22 cellular contexts compared by ENCODE assay signal in the genomic region with DNA sequence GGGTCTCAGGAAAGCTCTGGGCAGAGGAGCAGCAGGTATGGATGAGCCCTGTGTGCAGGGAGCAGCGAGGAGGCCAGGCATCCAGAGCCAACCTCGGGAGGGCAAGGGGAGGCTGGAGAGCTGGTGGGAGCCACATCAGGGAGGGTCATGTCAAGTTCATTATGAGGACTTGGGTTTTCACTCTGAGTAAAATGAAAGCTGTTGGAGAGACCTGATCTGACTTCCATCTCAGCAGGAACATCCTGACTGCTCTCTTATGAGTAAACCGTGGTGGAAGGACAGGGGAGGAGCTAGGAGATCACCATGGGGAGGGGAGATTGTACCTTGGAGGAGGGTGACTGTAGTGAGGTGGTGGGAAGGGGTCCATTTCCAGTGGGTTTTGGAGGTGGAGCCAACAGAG.
A peak's percentile ranks its signal among the peaks of the same experiment; 100 is the strongest.
DNase-seq lines count a peak whose midpoint lies in the region; ATAC-seq, FAIRE-seq and TF ChIP-seq lines count a peak whose summit lies in the region.
"Had no signal": no experiment of that assay in that cellular context is flagged by ENCODE, and none has a peak within 500 bp of the region (broad histone marks: within the 10 kb centered on the region; RNA-seq: fewer than 3 reads in every experiment).

No MANE protein-coding gene starts in this region.

- intact Hi-C loops in activated CD8-positive, alpha-beta T cell treated with anti-CD3 and anti-CD28 coated beads for 36 hours (cut with micrococcal nuclease): no loop called here
- intact Hi-C loops in esophagus muscularis mucosa (cut with DNase I): no loop called here

- CTCF ChIA-PET in activated CD8-positive, alpha-beta T cell treated with anti-CD3 and anti-CD28 coated beads, Interleukin-2, amount 10 ng/mL, durations not matched to agents 7 days and 5 days (lab: Charles Lee): no interaction called here
- CTCF ChIA-PET in activated CD8-positive, alpha-beta T cell treated with anti-CD3 and anti-CD28 coated beads for 36 hours (lab: Charles Lee): no interaction called here

- H3K9me3 ChIP-seq in esophagus muscularis mucosa: no peaks in the 10 kb centered on the region
- H3K9me3 ChIP-seq: psoas muscle, transverse colon had no signal

- no peak for TF ChIP-seq CTCF in activated CD8-positive, alpha-beta T cell treated with anti-CD3 and anti-CD28 coated beads for 36 hours (IDR thresholded peaks at IDR 0.05)
- TF ChIP-seq CTCF in esophagus muscularis mucosa (IDR thresholded peaks at IDR 0.05): no peak

- peaks cover 19 to 33% (median 27%) of the 10 kb centered on the region in 4 donors for H3K4me1 ChIP-seq in esophagus muscularis mucosa

- peaks cover 0 to 5% (median 0%) of the 10 kb centered on the region in 4 donors for H3K36me3 ChIP-seq in esophagus muscularis mucosa
- H3K36me3 ChIP-seq: transverse colon had no signal

- H3K4me3 ChIP-seq in esophagus muscularis mucosa: no peak overlapping the region
- H3K4me3 ChIP-seq: dorsolateral prefrontal cortex, psoas muscle, transverse colon had no signal

- ATAC-seq in activated CD8-positive, alpha-beta T cell treated with anti-CD3 and anti-CD28 coated beads, Interleukin-2, amount 10 ng/mL, durations not matched to agents 7 days and 5 days: no peak
- ATAC-seq in activated CD8-positive, alpha-beta T cell treated with anti-CD3 and anti-CD28 coated beads for 36 hours: no peak
- no peak for ATAC-seq in stimulated activated naive CD8-positive, alpha-beta T cell treated with anti-CD3 and anti-CD28 coated beads, Interleukin-15, Interleukin-2, amounts not matched to agents 100 U/mL and 50 U/mL, for 24 hours
- no peak for ATAC-seq in HG03457 (IDR thresholded peaks at IDR 0.05; ENCODE audit: unreplicated experiment)
- ATAC-seq: CD8-positive, alpha-beta T cell; left lobe of liver; WTC11 had no signal

- peaks cover 37% of the 10 kb centered on the region for H3K4me1 Mint-ChIP-seq in activated CD8-positive, alpha-beta T cell treated with anti-CD3 and anti-CD28 coated beads, Interleukin-2, amount 10 ng/mL, durations not matched to agents 7 days and 5 days (ENCODE audit: low read depth)
- H3K4me1 Mint-ChIP-seq in activated CD8-positive, alpha-beta T cell treated with anti-CD3 and anti-CD28 coated beads for 36 hours (ENCODE audit: low read depth): peaks cover 28% of the 10 kb centered on the region
- peaks cover 18% of the 10 kb centered on the region for H3K4me1 Mint-ChIP-seq in stimulated activated naive CD8-positive, alpha-beta T cell treated with anti-CD3 and anti-CD28 coated beads, Interleukin-15, Interleukin-2, amounts not matched to agents 100 ng/mL and 50 ng/mL, for 24 hours (ENCODE audit: low read depth)

- 84% methylated on average over 3 of the region's 3 CpGs for WGBS in esophagus muscularis mucosa

- H3K27me3 Mint-ChIP-seq in activated CD8-positive, alpha-beta T cell treated with anti-CD3 and anti-CD28 coated beads, Interleukin-2, amount 10 ng/mL, durations not matched to agents 7 days and 5 days (ENCODE audit: low read depth): no peaks in the 10 kb centered on the region
- no peaks in the 10 kb centered on the region for H3K27me3 Mint-ChIP-seq in activated CD8-positive, alpha-beta T cell treated with anti-CD3 and anti-CD28 coated beads for 36 hours
- no peaks in the 10 kb centered on the region for H3K27me3 Mint-ChIP-seq in stimulated activated naive CD8-positive, alpha-beta T cell treated with anti-CD3 and anti-CD28 coated beads, Interleukin-15, Interleukin-2, amounts not matched to agents 100 ng/mL and 50 ng/mL, for 24 hours

- DNase-seq in activated CD8-positive, alpha-beta T cell treated with anti-CD3 and anti-CD28 coated beads, Interleukin-2, amount 10 ng/mL, durations not matched to agents 7 days and 5 days: no peak
- no peak for DNase-seq in activated CD8-positive, alpha-beta T cell treated with anti-CD3 and anti-CD28 coated beads for 36 hours
- DNase-seq in stimulated activated naive CD8-positive, alpha-beta T cell treated with anti-CD3 and anti-CD28 coated beads, Interleukin-15, Interleukin-2, amounts not matched to agents 100 U/mL and 50 U/mL, for 24 hours: no peak
- DNase-seq in esophagus muscularis mucosa (ENCODE audit: extremely low spot score) (no peak), urothelium cell line (ENCODE audit: low spot score) (no peak), NCI-H1930 (lab: John Stamatoyannopoulos, UW) (no peak)
- DNase-seq: activated CD4-positive, alpha-beta T cell treated with anti-CD3 and anti-CD28 coated beads, Interleukin-2, amount 50 U/mL, for 48 hours; activated naive CD4-positive, alpha-beta T cell treated with Interleukin-2 at 50 U/mL for 16 hours; anterior cingulate cortex; CD8-positive, alpha-beta T cell; central memory CD4-positive, alpha-beta T cell; dorsolateral prefrontal cortex; NCI-H1694; NCI-H2171; NCI-H510A treated with DMSO at 0.1 percent for 48 hours; nucleus accumbens; psoas muscle; transverse colon had no signal

- no peaks in the 10 kb centered on the region for H3K9me3 Mint-ChIP-seq in activated CD8-positive, alpha-beta T cell treated with anti-CD3 and anti-CD28 coated beads, Interleukin-2, amount 10 ng/mL, durations not matched to agents 7 days and 5 days (ENCODE audit: insufficient read depth)
- no peaks in the 10 kb centered on the region for H3K9me3 Mint-ChIP-seq in activated CD8-positive, alpha-beta T cell treated with anti-CD3 and anti-CD28 coated beads for 36 hours
- H3K9me3 Mint-ChIP-seq in stimulated activated naive CD8-positive, alpha-beta T cell treated with anti-CD3 and anti-CD28 coated beads, Interleukin-15, Interleukin-2, amounts not matched to agents 100 ng/mL and 50 ng/mL, for 24 hours: no peaks in the 10 kb centered on the region
- H3K9me3 Mint-ChIP-seq: CD8-positive, alpha-beta T cell had no signal

- no peak for TF ChIP-seq POLR2A in esophagus muscularis mucosa (IDR thresholded peaks at IDR 0.05; ENCODE audit: low read depth)

- H3K27ac Mint-ChIP-seq in activated CD8-positive, alpha-beta T cell treated with anti-CD3 and anti-CD28 coated beads, Interleukin-2, amount 10 ng/mL, durations not matched to agents 7 days and 5 days: peak overlapping the region; percentile 2
- H3K27ac Mint-ChIP-seq in activated CD8-positive, alpha-beta T cell treated with anti-CD3 and anti-CD28 coated beads for 36 hours: no peak overlapping the region
- H3K27ac Mint-ChIP-seq in stimulated activated naive CD8-positive, alpha-beta T cell treated with anti-CD3 and anti-CD28 coated beads, Interleukin-15, Interleukin-2, amounts not matched to agents 100 ng/mL and 50 ng/mL, for 24 hours: peak overlapping the region; percentile 3
- H3K27ac Mint-ChIP-seq: CD8-positive, alpha-beta T cell; WTC11 had no signal

- peak; percentile 80 for FAIRE-seq in urothelium cell line (lab: Jason Lieb, UNC)

- TF ChIP-seq EP300 in esophagus muscularis mucosa (IDR thresholded peaks at IDR 0.05): no peak

- H3K36me3 Mint-ChIP-seq in activated CD8-positive, alpha-beta T cell treated with anti-CD3 and anti-CD28 coated beads, Interleukin-2, amount 10 ng/mL, durations not matched to agents 7 days and 5 days (ENCODE audit: low read depth): no peaks in the 10 kb centered on the region
- peaks cover 3% of the 10 kb centered on the region for H3K36me3 Mint-ChIP-seq in activated CD8-positive, alpha-beta T cell treated with anti-CD3 and anti-CD28 coated beads for 36 hours (ENCODE audit: low read depth)
- peaks cover 3% of the 10 kb centered on the region for H3K36me3 Mint-ChIP-seq in stimulated activated naive CD8-positive, alpha-beta T cell treated with anti-CD3 and anti-CD28 coated beads, Interleukin-15, Interleukin-2, amounts not matched to agents 100 ng/mL and 50 ng/mL, for 24 hours (ENCODE audit: low read depth)
- H3K36me3 Mint-ChIP-seq: CD8-positive, alpha-beta T cell; WTC11 had no signal

- H3K27ac ChIP-seq in esophagus muscularis mucosa (replicated peaks in 1 of 4): peak overlapping the region in 3 of 4 donors; percentile 38 to 51 (median 44)
- H3K27ac ChIP-seq: psoas muscle, transverse colon had no signal

- POLR2A ChIA-PET in activated CD8-positive, alpha-beta T cell treated with anti-CD3 and anti-CD28 coated beads, Interleukin-2, amount 10 ng/mL, durations not matched to agents 7 days and 5 days (lab: Charles Lee): interaction anchor here (0.9 kb wide), 1 partner anchor 47 kb away, joined by 5 read pairs; no protein-coding TSS in a partner anchor
- POLR2A ChIA-PET in activated CD8-positive, alpha-beta T cell treated with anti-CD3 and anti-CD28 coated beads for 36 hours (lab: Charles Lee): no interaction called here

- no peak overlapping the region for H3K4me3 Mint-ChIP-seq in activated CD8-positive, alpha-beta T cell treated with anti-CD3 and anti-CD28 coated beads, Interleukin-2, amount 10 ng/mL, durations not matched to agents 7 days and 5 days
- H3K4me3 Mint-ChIP-seq in activated CD8-positive, alpha-beta T cell treated with anti-CD3 and anti-CD28 coated beads for 36 hours: no peak overlapping the region
- H3K4me3 Mint-ChIP-seq in stimulated activated naive CD8-positive, alpha-beta T cell treated with anti-CD3 and anti-CD28 coated beads, Interleukin-15, Interleukin-2, amounts not matched to agents 100 ng/mL and 50 ng/mL, for 24 hours: no peak overlapping the region
- H3K4me3 Mint-ChIP-seq: CD8-positive, alpha-beta T cell; WTC11 had no signal

- no peaks in the 10 kb centered on the region for H3K27me3 ChIP-seq in esophagus muscularis mucosa
- H3K27me3 ChIP-seq: dorsolateral prefrontal cortex, transverse colon had no signal
